10 cellular contexts compared by ENCODE assay signal in genomic region chr9:114551750-114552685, GRCh38. TPM values are rescaled to one million over a fixed set of nuclear protein-coding genes. Genes with fewer than 3 reads are reported as not detected.
DNase-seq lines count a peak whose midpoint lies in the region; ATAC-seq and TF ChIP-seq lines count a peak whose summit lies in the region.
"Had no signal": no experiment of that assay in that cellular context is flagged by ENCODE, and none has a peak within 500 bp of the region (broad histone marks: within the 10 kb centered on the region; RNA-seq: fewer than 3 reads in every experiment).

No MANE protein-coding gene starts in this region.

- DNase-seq in COLO829 (ENCODE audit: low spot score) = peak; percentile 100
- peak; percentile 93 for DNase-seq in NCI-H460 (ENCODE audit: extremely low read depth, low read depth)
- peak; percentile 99 for DNase-seq in epithelial cell of esophagus (ENCODE audit: low read depth)
- DNase-seq in non-pigmented ciliary epithelial cell (ENCODE audit: low read depth) = peak; percentile 97
- DNase-seq in NCI-H82 treated with DMSO at 0.1 percent for 48 hours (lab: John Stamatoyannopoulos, UW; ENCODE audit: unreplicated experiment) = no peak
- DNase-seq in GM13977 (ENCODE audit: low spot score) = no peak
- DNase-seq in activated naive CD4-positive, alpha-beta T cell treated with Interleukin-2 at 50 U/mL for 16 hours = no peak
- DNase-seq: activated CD4-positive, alpha-beta T cell treated with anti-CD3 and anti-CD28 coated beads, Interleukin-2, amount 50 U/mL, for 1 hour; naive B cell had no signal

- no peak overlapping the region for H3K4me3 ChIP-seq in epithelial cell of esophagus (ENCODE audit: low read length)

- TF ChIP-seq CTCF in epithelial cell of esophagus (IDR thresholded peaks at IDR 0.05; ENCODE audit: insufficient read depth, low read depth, low read length, missing control alignments) = no peak
- TF ChIP-seq CTCF in GM13977 (IDR thresholded peaks at IDR 0.05; ENCODE audit: extremely low read depth, insufficient read depth, missing control alignments) = no peak

- in situ Hi-C loops in GM13977 (cut with MboI; ENCODE audit: low pct_unique_long_range_greater_than_20kb, low sequenced_read_pairs, unreplicated experiment) = no loop called here

- no peak for ATAC-seq in GM19023 (IDR thresholded peaks at IDR 0.05; ENCODE audit: unreplicated experiment)

RNA-seq across cellular contexts. Expression of gene ATP6V1G1, which starts 35.6 kb away (rescaled TPM):
- total RNA-seq in NCI-H460 (2014; rRNA removed; shearing (Covaris generic)) = 157 and 164 TPM in 2 replicates
- 93.5 and 97.9 TPM in 2 replicates for polyA plus RNA-seq in NCI-H460 (2014; cell fraction: nucleus; rRNA removed)

RNA-seq across cellular contexts. Expression of gene WHRN, which starts 46.7 kb away (rescaled TPM):
- 7.2 and 8.1 TPM in 2 replicates for total RNA-seq in NCI-H460 (2014; rRNA removed; shearing (Covaris generic))
- 15.9 and 18.8 TPM in 2 replicates for polyA plus RNA-seq in NCI-H460 (2014; cell fraction: nucleus; rRNA removed)

RNA-seq across cellular contexts. Expression of gene TMEM268, which starts 59.1 kb away (rescaled TPM):
- 23.3 and 25.6 TPM in 2 replicates for total RNA-seq in NCI-H460 (2014; rRNA removed; shearing (Covaris generic))
- 7.4 and 10.3 TPM in 2 replicates for polyA plus RNA-seq in NCI-H460 (2014; cell fraction: nucleus; rRNA removed)

Comparison
In these comparisons a context has a peak if more than half of its experiments do, and no peak if none do; other contexts are left out.
1. DNase-seq: peak in COLO829 (single experiment), NCI-H460 (single experiment), epithelial cell of esophagus (single experiment) and non-pigmented ciliary epithelial cell (single experiment); none in NCI-H82 treated with DMSO at 0.1 percent for 48 hours (single experiment), GM13977 (single experiment) and activated naive CD4-positive, alpha-beta T cell treated with Interleukin-2 at 50 U/mL for 16 hours (single experiment).